16 cellular contexts compared by ENCODE assay signal in the genomic region with DNA sequence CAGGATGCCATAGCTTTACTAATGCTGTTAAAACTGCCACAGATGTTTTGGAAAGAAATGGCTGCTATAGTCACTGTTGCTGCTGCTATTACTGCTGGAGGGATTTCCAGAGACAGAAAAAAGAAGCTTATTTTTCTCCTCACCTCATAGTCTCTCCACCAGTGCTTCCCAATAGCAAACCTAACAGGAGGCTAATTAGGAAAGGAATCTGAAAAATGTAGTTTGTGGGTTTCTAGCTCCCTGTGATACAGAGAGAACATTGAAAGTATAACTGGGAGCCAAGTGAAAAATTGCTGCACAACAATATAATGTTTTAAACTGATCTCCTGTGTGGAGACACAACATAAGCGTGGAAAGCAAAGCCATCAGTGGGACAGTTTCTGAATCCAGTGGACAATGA. TPM values are rescaled to one million over a fixed set of nuclear protein-coding genes. Genes with fewer than 3 reads are reported as not detected.
DNase-seq lines count a peak whose midpoint lies in the region.
"Had no signal": no experiment of that assay in that cellular context is flagged by ENCODE, and none has a peak within 500 bp of the region (broad histone marks: within the 10 kb centered on the region; RNA-seq: fewer than 3 reads in every experiment).

No MANE protein-coding gene starts in this region.

- no peak overlapping the region for H3K4me3 ChIP-seq in SK-N-MC
- H3K4me3 ChIP-seq: BLaER1 treated with 17β-estradiol and CSF1 and Interleukin-3, amounts not matched to agents 10 nM and 100 nM; GM12878; HAP-1 had no signal

- no peaks in the 10 kb centered on the region for H3K9me3 ChIP-seq in SK-N-MC (ENCODE audit: low read depth, low read length)
- H3K9me3 ChIP-seq: HAP-1 had no signal

- DNase-seq in A172 (ENCODE audit: low spot score) (peak; percentile 21), SK-N-MC (ENCODE audit: low read depth, low spot score) (no peak), foreskin melanocyte (peak; percentile 22), renal cortical epithelial cell (ENCODE audit: low read depth) (peak; percentile 73), SHP77 treated with DMSO at 0.1 percent for 48 hours (lab: John Stamatoyannopoulos, UW) (no peak), germinal center (ENCODE audit: low spot score) (no peak), NCI-H1417 (lab: John Stamatoyannopoulos, UW) (no peak)
- DNase-seq: 8988T; ACHN; Calu3; CD4-positive, CD25-positive, alpha-beta regulatory T cell; DMS 273 treated with DMSO at 0.1 percent for 48 hours; GOT3 had no signal

- H3K36me3 ChIP-seq in SK-N-MC (ENCODE audit: insufficient read depth, low read length) = no peaks in the 10 kb centered on the region
- H3K36me3 ChIP-seq: BLaER1 treated with 17β-estradiol and CSF1 and Interleukin-3, amounts not matched to agents 10 nM and 100 nM; HAP-1 had no signal

- H3K27ac ChIP-seq in SK-N-MC = peak overlapping the region; percentile 36; the same call in 1 of the 2 replicates
- H3K27ac ChIP-seq: BLaER1 treated with 17β-estradiol and CSF1 and Interleukin-3, amounts not matched to agents 10 nM and 100 nM had no signal

- no peak overlapping the region for H3K9ac ChIP-seq in SK-N-MC (ENCODE audit: insufficient read length)
- H3K9ac ChIP-seq: BLaER1 treated with 17β-estradiol and CSF1 and Interleukin-3, amounts not matched to agents 10 nM and 100 nM had no signal

RNA-seq across cellular contexts. Expression of a gene that starts 8.6 kb away (rescaled TPM):
- 1.1 TPM in 1 of 2 replicates, not detected in the other for total RNA-seq in A172 (2014; rRNA removed; shearing (Covaris generic))
- total RNA-seq in renal cortical epithelial cell = 0.89 TPM in 1 of 2 replicates, not detected in the other
- total RNA-seq: CD4-positive, CD25-positive, alpha-beta regulatory T cell; GM12878 had no signal

Comparison
In these comparisons a context has a peak if more than half of its experiments do, and no peak if none do; other contexts are left out.
1. DNase-seq: peak in A172 (single experiment), foreskin melanocyte (single experiment) and renal cortical epithelial cell (single experiment); none in SK-N-MC (single experiment), SHP77 treated with DMSO at 0.1 percent for 48 hours (single experiment), germinal center (single experiment) and NCI-H1417 (0 of 3).